ENCODE assay signal across 15 cellular contexts in genomic region chr2:240137596-240138274, GRCh38. TPM values are rescaled to one million over a fixed set of nuclear protein-coding genes. Genes with fewer than 3 reads are reported as not detected.
DNase-seq lines count a peak whose midpoint lies in the region; ATAC-seq and TF ChIP-seq lines count a peak whose summit lies in the region.
"Had no signal": no experiment of that assay in that cellular context is flagged by ENCODE, and none has a peak within 500 bp of the region (broad histone marks: within the 10 kb centered on the region; RNA-seq: fewer than 3 reads in every experiment).

No MANE protein-coding gene starts in this region.

- no peak overlapping the region for H2AFZ ChIP-seq in DND-41 (ENCODE audit: low read depth, low read length)
- no peak overlapping the region for H2AFZ ChIP-seq in neural progenitor cell (replicated peaks)

- no peaks in the 10 kb centered on the region for H3K9me3 ChIP-seq in CD4-positive, CD25-positive, alpha-beta regulatory T cell (ENCODE audit: control insufficient read depth in 2 of 2, low read length in 2 of 2)
- H3K9me3 ChIP-seq in DND-41 (ENCODE audit: insufficient read depth, low read length, severe bottlenecking) (no peaks in the 10 kb centered on the region), neural progenitor cell (ENCODE audit: low read depth) (no peaks in the 10 kb centered on the region)

- H4K20me1 ChIP-seq in DND-41 (ENCODE audit: insufficient read depth, low read length) (peaks cover 15% of the 10 kb centered on the region), neural progenitor cell (ENCODE audit: low read depth) (peaks cover 18% of the 10 kb centered on the region)

- H3K9ac ChIP-seq in DND-41 (ENCODE audit: low read depth, low read length), result no peak overlapping the region
- H3K9ac ChIP-seq in neural progenitor cell, result no peak overlapping the region

- peak overlapping the region; percentile 55 to 98 (median 94) for H3K4me3 Mint-ChIP-seq in CD4-positive, CD25-positive, alpha-beta regulatory T cell
- H3K4me3 Mint-ChIP-seq in neural progenitor cell, result peak overlapping the region; percentile 55

- peaks cover 12% of the 10 kb centered on the region for H3F3A ChIP-seq in neural progenitor cell (ENCODE audit: low read depth)

- POLR2A ChIA-PET in HEK293T (lab: Yijun Ruan, JAX), result no interaction called here

- peaks cover 35% of the 10 kb centered on the region for H3K79me2 ChIP-seq in DND-41 (ENCODE audit: insufficient read depth, low read length)
- peaks cover 26% of the 10 kb centered on the region for H3K79me2 ChIP-seq in neural progenitor cell (ENCODE audit: low read depth)

- H3K4me3 ChIP-seq in CD4-positive, CD25-positive, alpha-beta regulatory T cell (ENCODE audit: low read depth, low read length), result no peak overlapping the region
- H3K4me3 ChIP-seq in DND-41 (ENCODE audit: low read depth in 1 of 2, low read length in 2 of 2) (no peak overlapping the region), neural progenitor cell (no peak overlapping the region)

- no peak for ATAC-seq in CD4-positive, CD25-positive, alpha-beta regulatory T cell (ENCODE audit: low read depth in 2 of 2)
- no peak for ATAC-seq in DND-41 (ENCODE audit: insufficient read depth, low read depth)

- H3K27me3 ChIP-seq in CD4-positive, CD25-positive, alpha-beta regulatory T cell (ENCODE audit: control insufficient read depth, insufficient read depth, low read length), result no peaks in the 10 kb centered on the region
- peaks cover 4% of the 10 kb centered on the region for H3K27me3 ChIP-seq in DND-41 (ENCODE audit: insufficient read depth, low read length, poor library complexity)
- H3K27me3 ChIP-seq in neural progenitor cell, result peaks cover 19% of the 10 kb centered on the region

- TF ChIP-seq CTCF in DND-41 (IDR thresholded peaks at IDR 0.05; ENCODE audit: borderline replicate concordance, extremely low read depth, low read length, poor library complexity, severe bottlenecking) (no peak), neural progenitor cell (IDR thresholded peaks at IDR 0.05) (no peak)

- H3K27ac ChIP-seq in CD4-positive, CD25-positive, alpha-beta regulatory T cell (ENCODE audit: insufficient read depth, low read length, poor library complexity, severe bottlenecking), result no peak overlapping the region
- H3K27ac ChIP-seq in DND-41 (ENCODE audit: low read length) (no peak overlapping the region), neural progenitor cell (no peak overlapping the region)

- peaks cover 12% of the 10 kb centered on the region for H3K36me3 ChIP-seq in CD4-positive, CD25-positive, alpha-beta regulatory T cell (ENCODE audit: control insufficient read depth, insufficient read depth, low read length)
- H3K36me3 ChIP-seq in DND-41 (ENCODE audit: insufficient read depth, low read length) (peaks cover 15% of the 10 kb centered on the region), neural progenitor cell (no peaks in the 10 kb centered on the region)

- peaks cover 9 to 42% (median 20%) of the 10 kb centered on the region in 4 donors for H3K4me1 Mint-ChIP-seq in CD4-positive, CD25-positive, alpha-beta regulatory T cell
- H3K4me1 Mint-ChIP-seq in neural progenitor cell, result peaks cover 27% of the 10 kb centered on the region

- H3K4me2 ChIP-seq in DND-41 (ENCODE audit: insufficient read depth, low read length), result no peak overlapping the region
- no peak overlapping the region for H3K4me2 ChIP-seq in neural progenitor cell

- peaks cover 0 to 1% (median 0%) of the 10 kb centered on the region in 7 donors for H3K9me3 Mint-ChIP-seq in CD4-positive, CD25-positive, alpha-beta regulatory T cell
- no peaks in the 10 kb centered on the region for H3K9me3 Mint-ChIP-seq in neural progenitor cell

- H3K27me3 Mint-ChIP-seq in CD4-positive, CD25-positive, alpha-beta regulatory T cell, result peaks cover 11% of the 10 kb centered on the region
- peaks cover 9% of the 10 kb centered on the region for H3K27me3 Mint-ChIP-seq in neural progenitor cell (ENCODE audit: insufficient read depth, low read depth)

- peaks cover 18% of the 10 kb centered on the region for H3K4me1 ChIP-seq in CD4-positive, CD25-positive, alpha-beta regulatory T cell (ENCODE audit: control insufficient read depth, insufficient read depth, low read length, poor library complexity, severe bottlenecking)
- H3K4me1 ChIP-seq in DND-41 (ENCODE audit: insufficient read depth, low read length), result peaks cover 26% of the 10 kb centered on the region
- H3K4me1 ChIP-seq in neural progenitor cell, result peaks cover 26% of the 10 kb centered on the region

- peaks cover 6% of the 10 kb centered on the region for H3K36me3 Mint-ChIP-seq in CD4-positive, CD25-positive, alpha-beta regulatory T cell
- H3K36me3 Mint-ChIP-seq in neural progenitor cell, result peaks cover 5% of the 10 kb centered on the region

- CTCF ChIA-PET in HEK293T (lab: Yijun Ruan, JAX), result no interaction called here

- DNase-seq in CD4-positive, CD25-positive, alpha-beta regulatory T cell, result no peak
- peak; percentile 3 for DNase-seq in DND-41
- peak; percentile 49 for DNase-seq in ecto neural progenitor cell (ENCODE audit: low spot score)
- DNase-seq in neural progenitor cell (ENCODE audit: low spot score), result no peak
- no peak for DNase-seq in NCI-H1694 treated with DMSO at 0.1 percent for 48 hours (lab: John Stamatoyannopoulos, UW)
- DNase-seq in T-helper 9 cell, result no peak
- no peak for DNase-seq in HEK293T (ENCODE audit: extremely low spot score)
- no peak for DNase-seq in NCI-H146 treated with DMSO at 0.1 percent for 48 hours (lab: John Stamatoyannopoulos, UW; ENCODE audit: unreplicated experiment)
- DNase-seq: activated CD4-positive, CD25-positive, alpha-beta regulatory T cell; foreskin melanocyte; NCI-H1105; NCI-H226; stimulated activated CD4-positive, alpha-beta T cell treated with anti-CD3 and anti-CD28 coated beads, Interleukin-2, amount 100 ng/mL, for 48 hours had no signal

- peak overlapping the region in 1 of 3 donors; percentile 25 for H3K27ac Mint-ChIP-seq in CD4-positive, CD25-positive, alpha-beta regulatory T cell
- H3K27ac Mint-ChIP-seq in neural progenitor cell, result no peak overlapping the region

TF ChIP-seq in HEK293T, 16 proteins besides CTCF, POLR2A, EP300 and RAD21:
- TF ChIP-seq ELF4 (IDR thresholded peaks at IDR 0.05), result no peak
- no peak for TF ChIP-seq ZNF384 (IDR thresholded peaks at IDR 0.05)
- no peak for TF ChIP-seq L3MBTL2 (conservative IDR thresholded peaks at IDR 0.05)
- TF ChIP-seq TARDBP (IDR thresholded peaks at IDR 0.05), result no peak
- no peak for TF ChIP-seq ARNT (IDR thresholded peaks at IDR 0.05)
- no peak for TF ChIP-seq CTBP1 (IDR thresholded peaks at IDR 0.05; ENCODE audit: borderline replicate concordance)
- TF ChIP-seq NFRKB (IDR thresholded peaks at IDR 0.05), result no peak
- no peak for TF ChIP-seq FOXK2 (IDR thresholded peaks at IDR 0.05)
- no peak for TF ChIP-seq SP1 (IDR thresholded peaks at IDR 0.05)
- TF ChIP-seq, protein P1, sequence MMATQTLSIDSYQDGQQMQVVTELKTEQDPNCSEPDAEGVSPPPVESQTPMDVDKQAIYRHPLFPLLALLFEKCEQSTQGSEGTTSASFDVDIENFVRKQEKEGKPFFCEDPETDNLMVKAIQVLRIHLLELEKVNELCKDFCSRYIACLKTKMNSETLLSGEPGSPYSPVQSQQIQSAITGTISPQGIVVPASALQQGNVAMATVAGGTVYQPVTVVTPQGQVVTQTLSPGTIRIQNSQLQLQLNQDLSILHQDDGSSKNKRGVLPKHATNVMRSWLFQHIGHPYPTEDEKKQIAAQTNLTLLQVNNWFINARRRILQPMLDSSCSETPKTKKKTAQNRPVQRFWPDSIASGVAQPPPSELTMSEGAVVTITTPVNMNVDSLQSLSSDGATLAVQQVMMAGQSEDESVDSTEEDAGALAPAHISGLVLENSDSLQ (IDR thresholded peaks at IDR 0.05), result no peak
- no peak for TF ChIP-seq SUZ12 (IDR thresholded peaks at IDR 0.05)
- TF ChIP-seq FOXA1 (IDR thresholded peaks at IDR 0.05), result no peak
- TF ChIP-seq LEF1 (IDR thresholded peaks at IDR 0.05; ENCODE audit: borderline replicate concordance), result no peak
- TF ChIP-seq FOXM1 (IDR thresholded peaks at IDR 0.05; ENCODE audit: borderline replicate concordance), result no peak
- no peak for TF ChIP-seq BHLHE40 (IDR thresholded peaks at IDR 0.05; ENCODE audit: borderline replicate concordance)

RNA-seq across cellular contexts. Expression of gene COPS9, which starts 1.6 kb away (rescaled TPM):
- 77.6 TPM for total RNA-seq in CD4-positive, CD25-positive, alpha-beta regulatory T cell
- polyA plus RNA-seq in CD4-positive, CD25-positive, alpha-beta regulatory T cell, result 100 to 1,000 TPM; 309 to 330 (median 327) TPM
- total RNA-seq in neural progenitor cell (ENCODE audit: low replicate concordance), result 70.5 and 83.9 TPM in 2 replicates

RNA-seq across cellular contexts. Expression of gene OTOS, which starts 2.7 kb away (rescaled TPM):
- not detected for total RNA-seq in CD4-positive, CD25-positive, alpha-beta regulatory T cell
- polyA plus RNA-seq in CD4-positive, CD25-positive, alpha-beta regulatory T cell, result not detected
- total RNA-seq in neural progenitor cell (ENCODE audit: low replicate concordance), result not detected in 2 replicates
- total RNA-seq: mononuclear cell had no signal
- polyA plus RNA-seq: CD14-positive monocyte had no signal

Comparison
In these comparisons a context has a peak if more than half of its experiments do, and no peak if none do; other contexts are left out.
1. DNase-seq: peak in DND-41 (single experiment) and ecto neural progenitor cell (single experiment); none in CD4-positive, CD25-positive, alpha-beta regulatory T cell (0 of 3), neural progenitor cell (single experiment), NCI-H1694 treated with DMSO at 0.1 percent for 48 hours (single experiment), T-helper 9 cell (single experiment), HEK293T (single experiment) and NCI-H146 treated with DMSO at 0.1 percent for 48 hours (single experiment).